In genomic region chr3:23288715-23289114, GRCh38 we compare ENCODE assay signal across 36 cellular contexts.
"Had no signal": no experiment of that assay in that cellular context is flagged by ENCODE, and none has a peak within 500 bp of the region (broad histone marks: within the 10 kb centered on the region; RNA-seq: fewer than 3 reads in every experiment).

No MANE protein-coding gene starts in this region.

- H3K36me3 Mint-ChIP-seq: activated CD4-positive, alpha-beta memory T cell treated with anti-CD3 and anti-CD28 coated beads for 36 hours; activated CD8-positive, alpha-beta memory T cell treated with anti-CD3 and anti-CD28 coated beads, Interleukin-2, amount 10 ng/mL, durations not matched to agents 7 days and 5 days; activated naive CD4-positive, alpha-beta T cell treated with anti-CD3 and anti-CD28 coated beads, Interleukin-2, amount 10 ng/mL, durations not matched to agents 7 days and 5 days had no signal

- H3K4me1 Mint-ChIP-seq: activated CD4-positive, alpha-beta T cell treated with anti-CD3 and anti-CD28 coated beads for 36 hours; activated CD4-positive, alpha-beta T cell treated with anti-CD3 and anti-CD28 coated beads, Interleukin-2, amount 10 ng/mL, durations not matched to agents 24 days and 14 days; activated CD8-positive, alpha-beta memory T cell treated with anti-CD3 and anti-CD28 coated beads, Interleukin-2, amount 10 ng/mL, durations not matched to agents 7 days and 5 days; activated naive CD4-positive, alpha-beta T cell treated with anti-CD3 and anti-CD28 coated beads, Interleukin-2, amount 10 ng/mL, durations not matched to agents 7 days and 5 days; activated naive CD8-positive, alpha-beta T cell treated with anti-CD3 and anti-CD28 coated beads for 36 hours; T-helper 17 cell had no signal

- H3K36me3 ChIP-seq: adrenal gland, esophagus squamous epithelium, gastroesophageal sphincter, heart right ventricle, WERI-Rb-1 had no signal

- DNase-seq: activated CD4-positive, alpha-beta memory T cell treated with anti-CD3 and anti-CD28 coated beads for 36 hours; activated CD4-positive, alpha-beta T cell treated with anti-CD3 and anti-CD28 coated beads for 36 hours; activated CD4-positive, alpha-beta T cell treated with anti-CD3 and anti-CD28 coated beads, Interleukin-2, amount 10 ng/mL, durations not matched to agents 24 days and 14 days; activated CD4-positive, CD25-positive, alpha-beta regulatory T cell; activated CD4-positive, CD25-positive, alpha-beta regulatory T cell treated with anti-CD3 and anti-CD28 coated beads, Interleukin-2, amount 50 U/mL, for 72 hours; activated CD8-positive, alpha-beta memory T cell treated with anti-CD3 and anti-CD28 coated beads, Interleukin-2, amount 10 ng/mL, durations not matched to agents 7 days and 5 days; activated CD8-positive, alpha-beta memory T cell treated with anti-CD3 and anti-CD28 coated beads, Interleukin-2, amount 50 U/mL, for 4 hours; activated CD8-positive, alpha-beta T cell treated with anti-CD3 and anti-CD28 coated beads, Interleukin-2, amount 10 ng/mL, durations not matched to agents 7 days and 5 days; activated effector memory CD4-positive, alpha-beta T cell treated with anti-CD3 and anti-CD28 coated beads, Interleukin-2, amount 50 U/mL, for 16 hours; activated naive CD4-positive, alpha-beta T cell; activated naive CD4-positive, alpha-beta T cell treated with anti-CD3 and anti-CD28 coated beads, Interleukin-2, amount 10 ng/mL, durations not matched to agents 7 days and 5 days; activated naive CD8-positive, alpha-beta T cell treated with anti-CD3 and anti-CD28 coated beads for 36 hours; activated naive CD8-positive, alpha-beta T cell treated with anti-CD3 and anti-CD28 coated beads, Interleukin-2, amount 50 U/mL, for 24 hours; activated T-cell treated with anti-CD3 and anti-CD28 coated beads, Interleukin-2, amount 50 U/mL, for 1 hour; activated T-cell treated with anti-CD3 and anti-CD28 coated beads, Interleukin-2, amount 50 U/mL, for 48 hours; adrenal gland; amygdala; aorta; caudate nucleus; cortex of kidney; effector CD4-positive, alpha-beta T cell; effector memory CD8-positive, alpha-beta T cell; esophagus squamous epithelium; foreskin melanocyte; heart right ventricle; T-helper 17 cell; T1000; WERI-Rb-1 had no signal

- FAIRE-seq: colon had no signal

- H3K27ac ChIP-seq: adrenal gland, body of pancreas, epithelial cell of prostate, esophagus squamous epithelium, gastroesophageal sphincter, heart right ventricle, hepatocyte, WERI-Rb-1 had no signal

- H3K4me2 ChIP-seq: hepatocyte had no signal

- H3K9me3 ChIP-seq: adrenal gland, body of pancreas had no signal

- H3K27me3 ChIP-seq: adrenal gland, body of pancreas, esophagus squamous epithelium, gastroesophageal sphincter, heart right ventricle, hepatocyte had no signal

- H3K27me3 Mint-ChIP-seq: activated CD4-positive, alpha-beta memory T cell treated with anti-CD3 and anti-CD28 coated beads for 36 hours; activated CD4-positive, alpha-beta T cell treated with anti-CD3 and anti-CD28 coated beads for 36 hours; activated CD8-positive, alpha-beta memory T cell treated with anti-CD3 and anti-CD28 coated beads, Interleukin-2, amount 10 ng/mL, durations not matched to agents 7 days and 5 days; activated naive CD4-positive, alpha-beta T cell treated with anti-CD3 and anti-CD28 coated beads, Interleukin-2, amount 10 ng/mL, durations not matched to agents 7 days and 5 days; activated naive CD8-positive, alpha-beta T cell treated with anti-CD3 and anti-CD28 coated beads for 36 hours; activated naive CD8-positive, alpha-beta T cell treated with anti-CD3 and anti-CD28 coated beads, Interleukin-2, amount 50 U/mL, for 24 hours; effector memory CD8-positive, alpha-beta T cell; T-helper 17 cell had no signal

- H2AFZ ChIP-seq: hepatocyte had no signal

- H3K4me3 Mint-ChIP-seq: activated CD4-positive, alpha-beta memory T cell treated with anti-CD3 and anti-CD28 coated beads for 36 hours; activated CD4-positive, alpha-beta T cell treated with anti-CD3 and anti-CD28 coated beads for 36 hours; activated CD4-positive, alpha-beta T cell treated with anti-CD3 and anti-CD28 coated beads, Interleukin-2, amount 10 ng/mL, durations not matched to agents 24 days and 14 days; activated CD8-positive, alpha-beta memory T cell treated with anti-CD3 and anti-CD28 coated beads, Interleukin-2, amount 10 ng/mL, durations not matched to agents 7 days and 5 days; activated CD8-positive, alpha-beta T cell treated with anti-CD3 and anti-CD28 coated beads, Interleukin-2, amount 10 ng/mL, durations not matched to agents 7 days and 5 days; activated naive CD4-positive, alpha-beta T cell treated with anti-CD3 and anti-CD28 coated beads, Interleukin-2, amount 10 ng/mL, durations not matched to agents 7 days and 5 days; activated naive CD8-positive, alpha-beta T cell treated with anti-CD3 and anti-CD28 coated beads for 36 hours; activated naive CD8-positive, alpha-beta T cell treated with anti-CD3 and anti-CD28 coated beads, Interleukin-2, amount 50 U/mL, for 24 hours; activated T-helper 1 cell treated with anti-CD3 and anti-CD28 coated beads, Interleukin-12 subunit alpha, Interleukin-12 subunit beta, Interleukin-2, Interleukin-4 antibody, amounts not matched to agents 30 ng/mL and 10 ng/mL and 1 ng/mL, durations not matched to agents 14 hours and 24 hours and 36 hours; effector memory CD8-positive, alpha-beta T cell; T-helper 17 cell; T-helper 2 cell treated with Interferon-gamma antibody and Interleukin-4, amounts not matched to agents 5 μg/mL and 100 μg/mL, for 36 hours had no signal

- H3K4me3 ChIP-seq: adrenal gland, body of pancreas, esophagus squamous epithelium, gastroesophageal sphincter, heart right ventricle, hepatocyte had no signal

- H3K4me1 ChIP-seq: adrenal gland, esophagus squamous epithelium, gastroesophageal sphincter, heart right ventricle had no signal

- ATAC-seq: activated CD4-positive, alpha-beta T cell treated with anti-CD3 and anti-CD28 coated beads for 36 hours; activated CD8-positive, alpha-beta memory T cell treated with anti-CD3 and anti-CD28 coated beads, Interleukin-2, amount 10 ng/mL, durations not matched to agents 7 days and 5 days; activated CD8-positive, alpha-beta T cell treated with anti-CD3 and anti-CD28 coated beads, Interleukin-2, amount 10 ng/mL, durations not matched to agents 7 days and 5 days; activated naive CD8-positive, alpha-beta T cell treated with anti-CD3 and anti-CD28 coated beads, Interleukin-2, amount 50 U/mL, for 24 hours; effector memory CD8-positive, alpha-beta T cell; gastroesophageal sphincter; heart right ventricle; T-helper 17 cell had no signal

- H3K27ac Mint-ChIP-seq: activated CD4-positive, alpha-beta memory T cell treated with anti-CD3 and anti-CD28 coated beads for 36 hours; activated CD4-positive, alpha-beta T cell treated with anti-CD3 and anti-CD28 coated beads for 36 hours; activated CD4-positive, alpha-beta T cell treated with anti-CD3 and anti-CD28 coated beads, Interleukin-2, amount 10 ng/mL, durations not matched to agents 24 days and 14 days; activated CD8-positive, alpha-beta memory T cell treated with anti-CD3 and anti-CD28 coated beads, Interleukin-2, amount 10 ng/mL, durations not matched to agents 7 days and 5 days; activated CD8-positive, alpha-beta T cell treated with anti-CD3 and anti-CD28 coated beads, Interleukin-2, amount 10 ng/mL, durations not matched to agents 7 days and 5 days; activated naive CD4-positive, alpha-beta T cell treated with anti-CD3 and anti-CD28 coated beads, Interleukin-2, amount 10 ng/mL, durations not matched to agents 7 days and 5 days; activated naive CD8-positive, alpha-beta T cell treated with anti-CD3 and anti-CD28 coated beads for 36 hours; activated naive CD8-positive, alpha-beta T cell treated with anti-CD3 and anti-CD28 coated beads, Interleukin-2, amount 50 U/mL, for 24 hours; activated T-helper 1 cell treated with anti-CD3 and anti-CD28 coated beads, Interleukin-12 subunit alpha, Interleukin-12 subunit beta, Interleukin-2, Interleukin-4 antibody, amounts not matched to agents 30 ng/mL and 10 ng/mL and 1 ng/mL, durations not matched to agents 14 hours and 24 hours and 36 hours; activated T-helper 2 cell treated with anti-CD3 and anti-CD28 coated beads, Interferon-gamma antibody, Interleukin-2, Interleukin-4, amounts not matched to agents 10 μg/mL and 5 μg/mL and 100 μg/mL, durations not matched to agents 14 hours and 24 hours and 36 hours; effector memory CD8-positive, alpha-beta T cell; T-helper 17 cell; T-helper 2 cell treated with Interferon-gamma antibody and Interleukin-4, amounts not matched to agents 5 μg/mL and 100 μg/mL, for 36 hours had no signal
